In genomic region chr1:115327270-115327669, GRCh38 we compare ENCODE assay signal across 18 cellular contexts. TPM values are rescaled to one million over a fixed set of nuclear protein-coding genes. Genes with fewer than 3 reads are reported as not detected.
"Had no signal": no experiment of that assay in that cellular context is flagged by ENCODE, and none has a peak within 500 bp of the region (broad histone marks: within the 10 kb centered on the region; RNA-seq: fewer than 3 reads in every experiment).

No MANE protein-coding gene starts in this region.

- H3K9me3 ChIP-seq: sigmoid colon, testis had no signal

- H3K36me3 Mint-ChIP-seq: activated naive CD8-positive, alpha-beta T cell; T-cell had no signal

- H3K4me3 ChIP-seq: sigmoid colon, testis had no signal

- H3K27me3 ChIP-seq: sigmoid colon, testis had no signal

- H3K4me3 Mint-ChIP-seq: activated CD4-positive, alpha-beta memory T cell treated with anti-CD3 and anti-CD28 coated beads, Interleukin-2, amount 10 ng/mL, durations not matched to agents 7 days and 5 days; activated CD4-positive, alpha-beta T cell treated with anti-CD3 and anti-CD28 coated beads for 36 hours; activated naive CD8-positive, alpha-beta T cell; endodermal cell; nephron progenitor cell; stimulated activated naive CD8-positive, alpha-beta T cell treated with anti-CD3 and anti-CD28 coated beads, Interleukin-15, Interleukin-2, amounts not matched to agents 100 ng/mL and 50 ng/mL, for 24 hours; T-cell had no signal

- ATAC-seq: activated CD4-positive, alpha-beta T cell treated with anti-CD3 and anti-CD28 coated beads for 36 hours; left ventricle myocardium superior; T-cell had no signal

- H3K36me3 ChIP-seq: sigmoid colon, WERI-Rb-1 had no signal

- H3K27ac Mint-ChIP-seq: activated CD4-positive, alpha-beta memory T cell treated with anti-CD3 and anti-CD28 coated beads, Interleukin-2, amount 10 ng/mL, durations not matched to agents 7 days and 5 days; activated CD4-positive, alpha-beta T cell treated with anti-CD3 and anti-CD28 coated beads for 36 hours; activated naive CD8-positive, alpha-beta T cell; endodermal cell; nephron progenitor cell; stimulated activated naive CD8-positive, alpha-beta T cell treated with anti-CD3 and anti-CD28 coated beads, Interleukin-15, Interleukin-2, amounts not matched to agents 100 ng/mL and 50 ng/mL, for 24 hours; T-cell had no signal

- H3K27ac ChIP-seq: sigmoid colon, testis, WERI-Rb-1 had no signal

- H3K4me1 Mint-ChIP-seq: activated CD4-positive, alpha-beta memory T cell treated with anti-CD3 and anti-CD28 coated beads, Interleukin-2, amount 10 ng/mL, durations not matched to agents 7 days and 5 days; activated CD4-positive, alpha-beta T cell treated with anti-CD3 and anti-CD28 coated beads for 36 hours; T-cell had no signal

- DNase-seq: activated CD4-positive, alpha-beta memory T cell treated with anti-CD3 and anti-CD28 coated beads, Interleukin-2, amount 10 ng/mL, durations not matched to agents 7 days and 5 days; activated CD4-positive, alpha-beta T cell treated with anti-CD3 and anti-CD28 coated beads for 36 hours; activated gamma-delta T cell; activated T-cell treated with anti-CD3 and anti-CD28 coated beads, Interleukin-2, amount 50 U/mL, for 48 hours; caudate nucleus; dermis blood vessel endothelial cell; endodermal cell; left ventricle myocardium superior; nephron progenitor cell; sigmoid colon; stimulated activated CD4-positive, alpha-beta T cell treated with anti-CD3 and anti-CD28 coated beads, Interleukin-4, amount 100 ng/mL, for 1 hour; stimulated activated CD8-positive, alpha-beta memory T cell treated with anti-CD3 and anti-CD28 coated beads, Interleukin-4, amount 100 ng/mL, for 48 hours; T-cell; testis; WERI-Rb-1 had no signal

- H3K9me3 Mint-ChIP-seq: activated CD4-positive, alpha-beta memory T cell treated with anti-CD3 and anti-CD28 coated beads, Interleukin-2, amount 10 ng/mL, durations not matched to agents 7 days and 5 days; endodermal cell; nephron progenitor cell; stimulated activated naive CD8-positive, alpha-beta T cell treated with anti-CD3 and anti-CD28 coated beads, Interleukin-15, Interleukin-2, amounts not matched to agents 100 ng/mL and 50 ng/mL, for 24 hours; T-cell had no signal

RNA-seq across cellular contexts. Expression of gene NGF, which starts 10.8 kb away (rescaled TPM):
- total RNA-seq: activated CD4-positive, alpha-beta memory T cell treated with anti-CD3 and anti-CD28 coated beads, Interleukin-2, amount 10 ng/mL, durations not matched to agents 7 days and 5 days; activated CD4-positive, alpha-beta T cell treated with anti-CD3 and anti-CD28 coated beads for 36 hours; pulmonary artery endothelial cell; T-cell had no signal
